Comparison of ENCODE assay signal across 17 cellular contexts in genomic region chr12:17235996-17236395, GRCh38.
DNase-seq lines count a peak whose midpoint lies in the region; ATAC-seq and TF ChIP-seq lines count a peak whose summit lies in the region.
"Had no signal": no experiment of that assay in that cellular context is flagged by ENCODE, and none has a peak within 500 bp of the region (broad histone marks: within the 10 kb centered on the region; RNA-seq: fewer than 3 reads in every experiment).

No MANE protein-coding gene starts in this region.

- H3K9me3 Mint-ChIP-seq in GM23338 (no peaks in the 10 kb centered on the region), WTC11 (no peaks in the 10 kb centered on the region), neural progenitor cell (no peaks in the 10 kb centered on the region)

- POLR2A ChIA-PET in WTC11 (lab: Charles Lee) = no interaction called here

- no peaks in the 10 kb centered on the region for H3K9me2 ChIP-seq in GM23338 (ENCODE audit: insufficient read depth)

- peaks cover 12% of the 10 kb centered on the region for H3K4me1 Mint-ChIP-seq in GM23338
- peaks cover 11% of the 10 kb centered on the region for H3K4me1 Mint-ChIP-seq in WTC11
- no peaks in the 10 kb centered on the region for H3K4me1 Mint-ChIP-seq in neural progenitor cell
- H3K4me1 Mint-ChIP-seq: CD14-positive monocyte; CD4-positive, alpha-beta memory T cell had no signal

- H3K4me3 Mint-ChIP-seq in GM23338 (no peak overlapping the region), WTC11 (no peak overlapping the region), neural progenitor cell (no peak overlapping the region)
- H3K4me3 Mint-ChIP-seq: CD14-positive monocyte; CD4-positive, alpha-beta memory T cell had no signal

- H3K4me1 ChIP-seq in GM23338 (ENCODE audit: insufficient read depth) (no peaks in the 10 kb centered on the region; the same call in 1 of the 2 replicates), neural progenitor cell (peaks cover 6% of the 10 kb centered on the region), right lobe of liver (no peaks in the 10 kb centered on the region)
- H3K4me1 ChIP-seq: BLaER1 had no signal

- H3K27ac Mint-ChIP-seq in GM23338 (0 out of 2 replicates have a peak overlapping the region, but pooled peaks have one; percentile 26), WTC11 (no peak overlapping the region), neural progenitor cell (no peak overlapping the region)
- H3K27ac Mint-ChIP-seq: CD14-positive monocyte; CD4-positive, alpha-beta memory T cell had no signal

- H3K27me3 ChIP-seq in GM23338 (ENCODE audit: insufficient read depth) (no peaks in the 10 kb centered on the region), neural progenitor cell (no peaks in the 10 kb centered on the region), right lobe of liver (no peaks in the 10 kb centered on the region)
- H3K27me3 ChIP-seq: BLaER1 had no signal

- H3K9me3 ChIP-seq in neural progenitor cell (ENCODE audit: low read depth) = no peaks in the 10 kb centered on the region
- H3K9me3 ChIP-seq in right lobe of liver = no peaks in the 10 kb centered on the region
- H3K9me3 ChIP-seq: BLaER1 had no signal

- no peaks in the 10 kb centered on the region for H3K27me3 Mint-ChIP-seq in GM23338 (ENCODE audit: insufficient read depth, low read depth, poor library complexity)
- no peaks in the 10 kb centered on the region; the same call in 1 of the 2 replicates for H3K27me3 Mint-ChIP-seq in WTC11 (ENCODE audit: low read depth)
- no peaks in the 10 kb centered on the region for H3K27me3 Mint-ChIP-seq in neural progenitor cell (ENCODE audit: insufficient read depth, low read depth)
- H3K27me3 Mint-ChIP-seq: CD4-positive, alpha-beta memory T cell had no signal

- TF ChIP-seq POLR2A in right lobe of liver (IDR thresholded peaks at IDR 0.05) = no peak

- H2AFZ ChIP-seq in GM23338 = peak overlapping the region; percentile 87; the same call in 1 of the 2 replicates
- peak overlapping the region; percentile 69 for H2AFZ ChIP-seq in neural progenitor cell (replicated peaks)

- no peak overlapping the region for H3K27ac ChIP-seq in GM23338 (ENCODE audit: low read depth)
- H3K27ac ChIP-seq in neural progenitor cell = no peak overlapping the region
- H3K27ac ChIP-seq in right lobe of liver = no peak overlapping the region
- H3K27ac ChIP-seq: BLaER1, HL-60 had no signal

- no peak overlapping the region for H3K9ac ChIP-seq in neural progenitor cell
- H3K9ac ChIP-seq: BLaER1 had no signal

- H3K79me2 ChIP-seq in GM23338 (replicated peaks; ENCODE audit: insufficient read depth) = no peaks in the 10 kb centered on the region
- H3K79me2 ChIP-seq in neural progenitor cell (ENCODE audit: low read depth) = no peaks in the 10 kb centered on the region

- H3K4me2 ChIP-seq in GM23338 = no peak overlapping the region
- H3K4me2 ChIP-seq in neural progenitor cell = peak overlapping the region; percentile 32
- H3K4me2 ChIP-seq: BLaER1 had no signal

- peak; percentile 48 for ATAC-seq in GM23338
- ATAC-seq in WTC11 = peak; percentile 58
- no peak for ATAC-seq in right lobe of liver

- CTCF ChIA-PET in WTC11 (lab: Charles Lee) = interaction anchor here (1.0 kb wide), 1 partner anchor 747 kb away, joined by 3 read pairs; no protein-coding TSS in a partner anchor

- WGBS in right lobe of liver (ENCODE audit: insufficient coverage, low coverage, low lambda C conversion rate, missing lambda C conversion rate) = 36% methylated on average over 3 of the region's 5 CpGs

- H3K36me3 Mint-ChIP-seq in GM23338 (ENCODE audit: low read depth) (no peaks in the 10 kb centered on the region), WTC11 (no peaks in the 10 kb centered on the region), neural progenitor cell (no peaks in the 10 kb centered on the region)
- H3K36me3 Mint-ChIP-seq: CD14-positive monocyte; CD4-positive, alpha-beta memory T cell had no signal

- H3K36me3 ChIP-seq in GM23338 (ENCODE audit: insufficient read depth) (no peaks in the 10 kb centered on the region), neural progenitor cell (no peaks in the 10 kb centered on the region), right lobe of liver (no peaks in the 10 kb centered on the region)
- H3K36me3 ChIP-seq: BLaER1 had no signal

- DNase-seq in GM23338 (ENCODE audit: low spot score) (peak; percentile 54), WTC11 (ENCODE audit: low spot score) (no peak), iPS DF 19.7 (ENCODE audit: low read depth, low spot score) (peak; percentile 17), neural progenitor cell (ENCODE audit: low spot score) (peak; percentile 4), NCI-H1105 treated with DMSO at 0.1 percent for 48 hours (lab: John Stamatoyannopoulos, UW) (no peak), NCI-H1436 treated with DMSO at 0.1 percent for 48 hours (lab: John Stamatoyannopoulos, UW) (no peak), right lobe of liver (no peak)
- DNase-seq: 8988T; CD4-positive, alpha-beta memory T cell; DMS153; DMS79; GDM1; GOT3; HCEC 1CT had no signal

- no peaks in the 10 kb centered on the region for H3F3A ChIP-seq in GM23338 (replicated peaks; ENCODE audit: low read depth)
- H3F3A ChIP-seq in neural progenitor cell (ENCODE audit: low read depth) = no peaks in the 10 kb centered on the region

- H4K20me1 ChIP-seq in GM23338 (replicated peaks; ENCODE audit: insufficient read depth) = no peaks in the 10 kb centered on the region
- H4K20me1 ChIP-seq in neural progenitor cell (ENCODE audit: low read depth) = no peaks in the 10 kb centered on the region
- H4K20me1 ChIP-seq: BLaER1 had no signal

- TF ChIP-seq CTCF in GM23338 (conservative IDR thresholded peaks at IDR 0.05; ENCODE audit: low read depth in 2 of 2) (no peak), WTC11 (IDR thresholded peaks at IDR 0.05) (no peak), neural progenitor cell (IDR thresholded peaks at IDR 0.05) (no peak), right lobe of liver (IDR thresholded peaks at IDR 0.05) (no peak)

- intact Hi-C loops in right lobe of liver (cut with DNase I) = no loop called here

- no peak overlapping the region for H3K4me3 ChIP-seq in GM23338
- no peak overlapping the region for H3K4me3 ChIP-seq in neural progenitor cell
- no peak overlapping the region for H3K4me3 ChIP-seq in right lobe of liver
- H3K4me3 ChIP-seq: BLaER1 had no signal

TF ChIP-seq in GM23338, 12 proteins besides CTCF, POLR2A, EP300 and RAD21 (continues in another document):
- TF ChIP-seq EZH2phosphoT487 (IDR thresholded peaks at IDR 0.05; ENCODE audit: unreplicated experiment) (no peak), REST (IDR thresholded peaks at IDR 0.05; ENCODE audit: unreplicated experiment) (no peak), POLR2AphosphoS5 (IDR thresholded peaks at IDR 0.05; ENCODE audit: low read depth) (no peak), NANOG (IDR thresholded peaks at IDR 0.05; ENCODE audit: borderline replicate concordance) (no peak)

TF ChIP-seq in WTC11, 78 proteins besides CTCF, POLR2A, EP300 and RAD21:
- TF ChIP-seq MYBL2 (CRISPR knock-in tag; IDR thresholded peaks at IDR 0.05) = no peak
- peak; percentile 91 for TF ChIP-seq PRDM15 (CRISPR knock-in tag; IDR thresholded peaks at IDR 0.05)

Comparison
In these comparisons a context has a peak if more than half of its experiments do, and no peak if none do; other contexts are left out.
1. ATAC-seq: peak in GM23338 (single experiment) and WTC11 (single experiment); none in right lobe of liver (0 of 4).
2. DNase-seq: peak in GM23338 (single experiment), iPS DF 19.7 (single experiment) and neural progenitor cell (single experiment); none in WTC11 (single experiment), NCI-H1105 treated with DMSO at 0.1 percent for 48 hours (single experiment), NCI-H1436 treated with DMSO at 0.1 percent for 48 hours (single experiment) and right lobe of liver (0 of 3).